ENCODE assay signal across 16 cellular contexts in genomic region chr2:52821631-52822030, GRCh38.
DNase-seq lines count a peak whose midpoint lies in the region; ATAC-seq, FAIRE-seq and TF ChIP-seq lines count a peak whose summit lies in the region.
"Had no signal": no experiment of that assay in that cellular context is flagged by ENCODE, and none has a peak within 500 bp of the region (broad histone marks: within the 10 kb centered on the region; RNA-seq: fewer than 3 reads in every experiment).

No MANE protein-coding gene starts in this region.

- H3F3A ChIP-seq in GM23248 (ENCODE audit: insufficient read depth): no peaks in the 10 kb centered on the region

- peaks cover 0 to 2% (median 0%) of the 10 kb centered on the region in 3 donors for H3K27me3 Mint-ChIP-seq in immature natural killer cell (ENCODE audit: low read depth in 3 of 3)
- H3K27me3 Mint-ChIP-seq in CD8-positive, alpha-beta memory T cell: no peaks in the 10 kb centered on the region
- H3K27me3 Mint-ChIP-seq: activated naive CD8-positive, alpha-beta T cell treated with anti-CD3 and anti-CD28 coated beads for 36 hours had no signal

- intact Hi-C loops in A673 (cut with micrococcal nuclease; ENCODE audit: unreplicated experiment): no loop called here
- intact Hi-C loops in kidney (cut with DNase I): no loop called here

- H3K36me3 ChIP-seq in A673 (ENCODE audit: insufficient read depth, low read length, poor library complexity, severe bottlenecking): no peaks in the 10 kb centered on the region
- H3K36me3 ChIP-seq in GM23248 (ENCODE audit: low read depth): no peaks in the 10 kb centered on the region
- no peaks in the 10 kb centered on the region for H3K36me3 ChIP-seq in CD8-positive, alpha-beta memory T cell (ENCODE audit: insufficient read depth, low read length)
- no peaks in the 10 kb centered on the region for H3K36me3 ChIP-seq in kidney (ENCODE audit: control insufficient read depth in 1 of 2, insufficient read depth in 2 of 2, low read length in 2 of 2)
- H3K36me3 ChIP-seq: BLaER1, neural progenitor cell had no signal

- no peak for FAIRE-seq in kidney (lab: Jason Lieb, UNC)

- in situ Hi-C loops in GM23248 (cut with MboI): no loop called here

- H3K4me1 Mint-ChIP-seq in immature natural killer cell: no peaks in the 10 kb centered on the region
- H3K4me1 Mint-ChIP-seq in CD8-positive, alpha-beta memory T cell: no peaks in the 10 kb centered on the region
- H3K4me1 Mint-ChIP-seq: activated naive CD8-positive, alpha-beta T cell treated with anti-CD3 and anti-CD28 coated beads for 36 hours; neural progenitor cell had no signal

- H3K9me3 ChIP-seq in A673 (ENCODE audit: low read depth, low read length, poor library complexity, severe bottlenecking) (no peaks in the 10 kb centered on the region), GM23248 (ENCODE audit: low read depth) (no peaks in the 10 kb centered on the region), kidney (ENCODE audit: control insufficient read depth in 1 of 2, low read length in 2 of 2) (no peaks in the 10 kb centered on the region)
- H3K9me3 ChIP-seq in CD8-positive, alpha-beta memory T cell (ENCODE audit: low read length): no peaks in the 10 kb centered on the region
- H3K9me3 ChIP-seq: BLaER1 had no signal

- H3K9me2 ChIP-seq in GM23248 (ENCODE audit: insufficient read depth): no peaks in the 10 kb centered on the region

- no peak overlapping the region for H3K4me2 ChIP-seq in GM23248 (ENCODE audit: unreplicated experiment)
- H3K4me2 ChIP-seq: BLaER1, KMS-11, neural progenitor cell had no signal

- H3K27ac ChIP-seq in A673 (ENCODE audit: low read depth, low read length, poor library complexity, severe bottlenecking) (no peak overlapping the region), GM23248 (no peak overlapping the region), kidney (ENCODE audit: low read depth in 2 of 2, low read length in 2 of 2) (no peak overlapping the region)
- no peak overlapping the region for H3K27ac ChIP-seq in CD8-positive, alpha-beta memory T cell (ENCODE audit: low read depth, low read length)
- H3K27ac ChIP-seq: BLaER1, dorsolateral prefrontal cortex, KMS-11, neural progenitor cell had no signal

- TF ChIP-seq CTCF in A673 (conservative IDR thresholded peaks at IDR 0.05; ENCODE audit: low read depth, low read length): 0 out of 2 replicates have a peak, but pooled peaks have one; percentile 10
- TF ChIP-seq CTCF in epithelial cell of proximal tubule (conservative IDR thresholded peaks at IDR 0.05; ENCODE audit: low read depth, low read length): peak; percentile 40
- no peak for TF ChIP-seq CTCF in kidney (IDR thresholded peaks at IDR 0.05; ENCODE audit: borderline replicate concordance, extremely low read depth, insufficient read depth)

- peaks cover 2 to 28% (median 11%) of the 10 kb centered on the region in 6 donors for H3K9me3 Mint-ChIP-seq in immature natural killer cell
- H3K9me3 Mint-ChIP-seq in CD8-positive, alpha-beta memory T cell: peaks cover 0 to 17% (median 5%) of the 10 kb centered on the region in 5 donors
- H3K9me3 Mint-ChIP-seq: activated naive CD8-positive, alpha-beta T cell treated with anti-CD3 and anti-CD28 coated beads for 36 hours; neural progenitor cell had no signal

- no peak for ATAC-seq in HG02884 (IDR thresholded peaks at IDR 0.05; ENCODE audit: unreplicated experiment)
- ATAC-seq: left ventricle myocardium superior had no signal

- no peaks in the 10 kb centered on the region for H4K20me1 ChIP-seq in GM23248 (ENCODE audit: insufficient read depth)
- H4K20me1 ChIP-seq: BLaER1 had no signal

- H3K9ac ChIP-seq in GM23248: no peak overlapping the region
- no peak overlapping the region for H3K9ac ChIP-seq in kidney (ENCODE audit: low read length in 2 of 2)
- H3K9ac ChIP-seq: BLaER1, KMS-11, neural progenitor cell had no signal

- DNase-seq in A673 (ENCODE audit: low spot score) (no peak), GM23248 (peak; percentile 0), OCI-M1 (lab: John Stamatoyannopoulos, UW) (peak; percentile 27), epithelial cell of proximal tubule (ENCODE audit: low read depth) (no peak), immature natural killer cell (no peak), kidney (no peak)
- DNase-seq in CD8-positive, alpha-beta memory T cell: no peak
- DNase-seq: activated naive CD8-positive, alpha-beta T cell treated with anti-CD3 and anti-CD28 coated beads for 36 hours; dorsolateral prefrontal cortex; left ventricle myocardium superior; small intestine; substantia nigra had no signal

- no peaks in the 10 kb centered on the region for H3K79me2 ChIP-seq in GM23248 (ENCODE audit: insufficient read depth)

- H3K36me3 Mint-ChIP-seq in immature natural killer cell: no peaks in the 10 kb centered on the region
- peaks cover 0 to 13% (median 0%) of the 10 kb centered on the region in 3 donors for H3K36me3 Mint-ChIP-seq in CD8-positive, alpha-beta memory T cell
- H3K36me3 Mint-ChIP-seq: activated naive CD8-positive, alpha-beta T cell treated with anti-CD3 and anti-CD28 coated beads for 36 hours; neural progenitor cell had no signal

- H2AFZ ChIP-seq in GM23248: no peak overlapping the region
- H2AFZ ChIP-seq: neural progenitor cell had no signal

- H3K4me3 Mint-ChIP-seq in immature natural killer cell: no peak overlapping the region
- no peak overlapping the region for H3K4me3 Mint-ChIP-seq in CD8-positive, alpha-beta memory T cell
- H3K4me3 Mint-ChIP-seq: activated naive CD8-positive, alpha-beta T cell treated with anti-CD3 and anti-CD28 coated beads for 36 hours; neural progenitor cell had no signal

- H3K4me3 ChIP-seq in A673 (ENCODE audit: low read depth, low read length, poor library complexity, severe bottlenecking) (no peak overlapping the region), GM23248 (no peak overlapping the region), epithelial cell of proximal tubule (ENCODE audit: low read depth, low read length) (no peak overlapping the region), kidney (ENCODE audit: low read length in 2 of 2) (no peak overlapping the region)
- H3K4me3 ChIP-seq in CD8-positive, alpha-beta memory T cell (ENCODE audit: low read length): no peak overlapping the region
- H3K4me3 ChIP-seq: BLaER1, dorsolateral prefrontal cortex, neural progenitor cell had no signal

- no peaks in the 10 kb centered on the region for H3K27me3 ChIP-seq in A673 (replicated peaks; ENCODE audit: insufficient read depth, low read depth, low read length, poor library complexity)
- H3K27me3 ChIP-seq in GM23248 (replicated peaks; ENCODE audit: insufficient read depth): no peaks in the 10 kb centered on the region
- no peaks in the 10 kb centered on the region for H3K27me3 ChIP-seq in CD8-positive, alpha-beta memory T cell (ENCODE audit: insufficient read depth, low read length, poor library complexity, severe bottlenecking)
- H3K27me3 ChIP-seq: BLaER1, dorsolateral prefrontal cortex, neural progenitor cell had no signal

- CTCF ChIA-PET in A673 (lab: Charles Lee): no interaction called here
- CTCF ChIA-PET in CD8-positive, alpha-beta memory T cell (lab: Charles Lee): no interaction called here

- H3K4me1 ChIP-seq in A673 (ENCODE audit: insufficient read depth, low read length, poor library complexity, severe bottlenecking): no peaks in the 10 kb centered on the region
- no peaks in the 10 kb centered on the region for H3K4me1 ChIP-seq in GM23248 (ENCODE audit: insufficient read depth)
- H3K4me1 ChIP-seq in CD8-positive, alpha-beta memory T cell (ENCODE audit: insufficient read depth, low read length): no peaks in the 10 kb centered on the region
- no peaks in the 10 kb centered on the region for H3K4me1 ChIP-seq in kidney (ENCODE audit: control insufficient read depth in 1 of 2, insufficient read depth in 1 of 2, low read depth in 1 of 2, low read length in 2 of 2)
- H3K4me1 ChIP-seq: BLaER1, neural progenitor cell had no signal

- no peak overlapping the region for H3K27ac Mint-ChIP-seq in immature natural killer cell
- no peak overlapping the region for H3K27ac Mint-ChIP-seq in CD8-positive, alpha-beta memory T cell
- H3K27ac Mint-ChIP-seq: activated naive CD8-positive, alpha-beta T cell treated with anti-CD3 and anti-CD28 coated beads for 36 hours; neural progenitor cell had no signal

- POLR2A ChIA-PET in A673 (lab: Charles Lee; ENCODE audit: low non-redundant PET): no interaction called here
- POLR2A ChIA-PET in CD8-positive, alpha-beta memory T cell (lab: Charles Lee): no interaction called here

- no TSS peak for BruUV-seq in A673 (replicated peaks; lab: Mats Ljungman, UMichigan)

Comparison
In these comparisons a context has a peak if more than half of its experiments do, and no peak if none do; other contexts are left out.
1. DNase-seq: peak in GM23248 (single experiment) and OCI-M1 (single experiment); none in A673 (single experiment), epithelial cell of proximal tubule (single experiment), immature natural killer cell (0 of 3), CD8-positive, alpha-beta memory T cell (0 of 5) and kidney (single experiment).